Comparison of ENCODE assay signal across 2 cellular contexts in genomic region chr18:79204889-79205807, GRCh38.
TF ChIP-seq lines count a peak whose summit lies in the region.

No MANE protein-coding gene starts in this region.

TF ChIP-seq in liver, 16 proteins besides CTCF, POLR2A, EP300 and RAD21 (continued from another document):
- TF ChIP-seq REST (IDR thresholded peaks at IDR 0.05) (no peak), YY1 (IDR thresholded peaks at IDR 0.05) (no peak), MAX (IDR thresholded peaks at IDR 0.05) (no peak), RXRA (IDR thresholded peaks at IDR 0.05) (no peak)

TF ChIP-seq in HepG2, 621 proteins besides CTCF, POLR2A, EP300 and RAD21:
- TF ChIP-seq, protein P1, sequence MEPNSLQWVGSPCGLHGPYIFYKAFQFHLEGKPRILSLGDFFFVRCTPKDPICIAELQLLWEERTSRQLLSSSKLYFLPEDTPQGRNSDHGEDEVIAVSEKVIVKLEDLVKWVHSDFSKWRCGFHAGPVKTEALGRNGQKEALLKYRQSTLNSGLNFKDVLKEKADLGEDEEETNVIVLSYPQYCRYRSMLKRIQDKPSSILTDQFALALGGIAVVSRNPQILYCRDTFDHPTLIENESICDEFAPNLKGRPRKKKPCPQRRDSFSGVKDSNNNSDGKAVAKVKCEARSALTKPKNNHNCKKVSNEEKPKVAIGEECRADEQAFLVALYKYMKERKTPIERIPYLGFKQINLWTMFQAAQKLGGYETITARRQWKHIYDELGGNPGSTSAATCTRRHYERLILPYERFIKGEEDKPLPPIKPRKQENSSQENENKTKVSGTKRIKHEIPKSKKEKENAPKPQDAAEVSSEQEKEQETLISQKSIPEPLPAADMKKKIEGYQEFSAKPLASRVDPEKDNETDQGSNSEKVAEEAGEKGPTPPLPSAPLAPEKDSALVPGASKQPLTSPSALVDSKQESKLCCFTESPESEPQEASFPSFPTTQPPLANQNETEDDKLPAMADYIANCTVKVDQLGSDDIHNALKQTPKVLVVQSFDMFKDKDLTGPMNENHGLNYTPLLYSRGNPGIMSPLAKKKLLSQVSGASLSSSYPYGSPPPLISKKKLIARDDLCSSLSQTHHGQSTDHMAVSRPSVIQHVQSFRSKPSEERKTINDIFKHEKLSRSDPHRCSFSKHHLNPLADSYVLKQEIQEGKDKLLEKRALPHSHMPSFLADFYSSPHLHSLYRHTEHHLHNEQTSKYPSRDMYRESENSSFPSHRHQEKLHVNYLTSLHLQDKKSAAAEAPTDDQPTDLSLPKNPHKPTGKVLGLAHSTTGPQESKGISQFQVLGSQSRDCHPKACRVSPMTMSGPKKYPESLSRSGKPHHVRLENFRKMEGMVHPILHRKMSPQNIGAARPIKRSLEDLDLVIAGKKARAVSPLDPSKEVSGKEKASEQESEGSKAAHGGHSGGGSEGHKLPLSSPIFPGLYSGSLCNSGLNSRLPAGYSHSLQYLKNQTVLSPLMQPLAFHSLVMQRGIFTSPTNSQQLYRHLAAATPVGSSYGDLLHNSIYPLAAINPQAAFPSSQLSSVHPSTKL (CRISPR knock-in tag; IDR thresholded peaks at IDR 0.05) = no peak
- TF ChIP-seq, protein P2, sequence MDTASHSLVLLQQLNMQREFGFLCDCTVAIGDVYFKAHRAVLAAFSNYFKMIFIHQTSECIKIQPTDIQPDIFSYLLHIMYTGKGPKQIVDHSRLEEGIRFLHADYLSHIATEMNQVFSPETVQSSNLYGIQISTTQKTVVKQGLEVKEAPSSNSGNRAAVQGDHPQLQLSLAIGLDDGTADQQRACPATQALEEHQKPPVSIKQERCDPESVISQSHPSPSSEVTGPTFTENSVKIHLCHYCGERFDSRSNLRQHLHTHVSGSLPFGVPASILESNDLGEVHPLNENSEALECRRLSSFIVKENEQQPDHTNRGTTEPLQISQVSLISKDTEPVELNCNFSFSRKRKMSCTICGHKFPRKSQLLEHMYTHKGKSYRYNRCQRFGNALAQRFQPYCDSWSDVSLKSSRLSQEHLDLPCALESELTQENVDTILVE (CRISPR knock-in tag; IDR thresholded peaks at IDR 0.05) = no peak
- no peak for TF ChIP-seq ZNF180 (CRISPR knock-in tag; IDR thresholded peaks at IDR 0.05; ENCODE audit: borderline replicate concordance, low read depth)
- TF ChIP-seq ZNF556 (CRISPR knock-in tag; IDR thresholded peaks at IDR 0.05; ENCODE audit: borderline replicate concordance) = no peak
- no peak for TF ChIP-seq ZBTB26 (CRISPR knock-in tag; IDR thresholded peaks at IDR 0.05; ENCODE audit: borderline replicate concordance)
- TF ChIP-seq ZSCAN31 (CRISPR knock-in tag; IDR thresholded peaks at IDR 0.05; ENCODE audit: low read depth) = no peak
- no peak for TF ChIP-seq MAFK (conservative IDR thresholded peaks at IDR 0.05 in 1 of 2, IDR thresholded peaks at IDR 0.05 in 1 of 2; ENCODE audit: low read length in 2 of 2)
